In the genomic region with DNA sequence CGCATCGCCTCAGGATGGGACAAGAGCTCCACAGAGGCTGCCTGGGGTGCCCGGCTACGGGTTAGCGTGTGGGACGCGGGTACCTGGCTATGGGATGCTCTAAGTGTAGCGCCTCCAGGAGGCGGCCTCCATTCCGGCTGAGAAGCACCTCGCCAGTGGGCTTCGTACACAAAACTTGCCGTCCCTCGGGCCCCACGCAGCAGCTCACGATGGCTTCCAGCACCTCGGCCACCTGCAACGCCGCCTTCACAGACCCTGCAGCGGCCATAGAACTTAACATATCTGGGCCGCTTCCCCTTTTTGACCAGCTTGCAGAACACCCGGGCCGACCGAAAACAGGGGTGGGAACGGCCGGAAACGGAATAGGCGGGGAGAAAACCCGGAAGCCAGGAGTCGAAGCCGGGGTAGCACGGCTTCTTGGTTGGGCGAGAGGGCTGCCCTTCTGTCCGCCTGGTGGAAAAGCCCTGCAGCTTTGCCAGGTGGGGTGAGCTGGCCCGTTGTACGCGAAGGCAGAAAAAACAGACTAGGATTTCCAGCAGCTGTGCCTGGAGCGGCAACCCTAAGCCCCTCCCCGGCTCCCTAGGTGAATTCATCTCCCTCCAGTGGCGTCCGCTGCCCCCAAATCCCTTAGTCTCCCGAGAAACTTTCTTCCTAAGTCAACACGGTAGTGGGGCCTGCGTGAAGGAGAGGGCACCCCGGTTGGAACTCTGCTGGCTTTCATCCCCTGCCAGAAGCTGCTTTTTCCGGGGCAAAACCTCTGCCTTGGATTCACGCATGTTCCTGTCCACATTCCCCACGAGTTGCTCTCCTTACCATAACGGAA, we compare ENCODE assay signal across 8 cellular contexts. TPM values are rescaled to one million over a fixed set of nuclear protein-coding genes. Genes with fewer than 3 reads are reported as not detected.
DNase-seq lines count a peak whose midpoint lies in the region; ATAC-seq, FAIRE-seq and TF ChIP-seq lines count a peak whose summit lies in the region.

Gene BBS10, minus strand, starts transcription at position 337 of the 823 bp plus-strand sequence. Its CDS starts 57 bp downstream, at position 280.

- H3K9me3 ChIP-seq in neuron (ENCODE audit: low read length) (no peaks in the 10 kb centered on the region), subcutaneous abdominal adipose tissue (ENCODE audit: control insufficient read depth in 5 of 5, low read length in 5 of 5) (no peaks in the 10 kb centered on the region)

- ATAC-seq in foreskin keratinocyte, result peak; percentile 99

- H3K9ac ChIP-seq in subcutaneous abdominal adipose tissue (ENCODE audit: low read length in 5 of 5), result peak within 1 kb of the TSS; percentile 48 to 92 (median 84)

- TF ChIP-seq POLR2A in H54 (IDR thresholded peaks at IDR 0.05; ENCODE audit: low read depth, low read length), result peak; percentile 51

- DNase-seq in G401 (ENCODE audit: low spot score) (peak; percentile 95), H54 (ENCODE audit: insufficient read length, low spot score) (peak; percentile 84), LoVo (ENCODE audit: low spot score) (peak; percentile 78), SHP77 (lab: John Stamatoyannopoulos, UW) (peak; percentile 90 to 93), activated gamma-delta T cell treated with Interleukin-2 at 50 U/mL for 16 hours (peak; percentile 86), foreskin keratinocyte (peak; percentile 83 to 90)

- no peaks in the 10 kb centered on the region for H3K27me3 ChIP-seq in foreskin keratinocyte
- no peaks in the 10 kb centered on the region for H3K27me3 ChIP-seq in neuron (ENCODE audit: insufficient read depth, low read length)
- no peaks in the 10 kb centered on the region for H3K27me3 ChIP-seq in subcutaneous abdominal adipose tissue (ENCODE audit: control insufficient read depth in 5 of 5, insufficient read depth in 4 of 5, low read length in 5 of 5)

- H2AFZ ChIP-seq in neuron (ENCODE audit: low read depth, low read length), result peak within 1 kb of the TSS; percentile 81

- H3K36me3 ChIP-seq in neuron (ENCODE audit: insufficient read depth, low read length) (no peaks in the 10 kb centered on the region), subcutaneous abdominal adipose tissue (ENCODE audit: control insufficient read depth in 5 of 5, insufficient read depth in 5 of 5, low read length in 5 of 5) (no peaks in the 10 kb centered on the region)

- H3K4me3 ChIP-seq in neuron (ENCODE audit: low read length), result peak within 1 kb of the TSS; percentile 78
- peak within 1 kb of the TSS; percentile 89 to 96 (median 95) for H3K4me3 ChIP-seq in subcutaneous abdominal adipose tissue (ENCODE audit: low read depth in 1 of 5, low read length in 5 of 5)

- H3K4me1 ChIP-seq in foreskin keratinocyte (peaks cover 4% of the 10 kb centered on the region), neuron (ENCODE audit: insufficient read depth, low read length) (peaks cover 17% of the 10 kb centered on the region), subcutaneous abdominal adipose tissue (ENCODE audit: control insufficient read depth in 5 of 5, insufficient read depth in 5 of 5, low read length in 5 of 5) (peaks cover 2 to 31% (median 23%) of the 10 kb centered on the region in 5 donors)

- peak; percentile 67 for TF ChIP-seq CTCF in foreskin keratinocyte (conservative IDR thresholded peaks at IDR 0.05)

- peak within 1 kb of the TSS; percentile 67 for H3K27ac ChIP-seq in foreskin keratinocyte
- peak within 1 kb of the TSS; percentile 83 for H3K27ac ChIP-seq in subcutaneous abdominal adipose tissue (ENCODE audit: low read depth, low read length)

- FAIRE-seq in H54 (lab: Jason Lieb, UNC), result peak; percentile 94

- in situ Hi-C loops in G401 (cut with HindIII; ENCODE audit: low sequenced_read_pairs), result no loop called here

RNA-seq across cellular contexts. Expression of gene BBS10, which starts in this region (rescaled TPM):
- 5.8 and 10.8 TPM in 2 replicates for total RNA-seq in G401 (2014; rRNA removed; shearing (Covaris generic))
- total RNA-seq in foreskin keratinocyte, result 5.3 and 6.9 TPM in 2 replicates
- 1.7 and 2.6 TPM in 2 replicates for polyA plus RNA-seq in foreskin keratinocyte

Comparison
In these comparisons a context has a peak if more than half of its experiments do, and no peak if none do; other contexts are left out.
1. Peak in every context shown above with its lines: DNase-seq, ATAC-seq, H3K4me3 ChIP-seq and H3K27ac ChIP-seq.